In genomic region chr20:44609511-44610312, GRCh38 we compare ENCODE assay signal across 1 cellular context.
TF ChIP-seq lines count a peak whose summit lies in the region.

No MANE protein-coding gene starts in this region.

TF ChIP-seq in GM12878, 131 proteins besides CTCF, POLR2A, EP300 and RAD21 (continued from another document and continues in another):
- no peak for TF ChIP-seq E2F8 (IDR thresholded peaks at IDR 0.05; ENCODE audit: low read depth, partially characterized antibody)
- no peak for TF ChIP-seq NFXL1 (IDR thresholded peaks at IDR 0.05; ENCODE audit: borderline replicate concordance)
- no peak for TF ChIP-seq SUZ12 (IDR thresholded peaks at IDR 0.05; ENCODE audit: unreplicated experiment)
- TF ChIP-seq SP1 (IDR thresholded peaks at IDR 0.05; ENCODE audit: low read depth, low read length): peak; percentile 7
- no peak for TF ChIP-seq CBFB (IDR thresholded peaks at IDR 0.05; ENCODE audit: low read depth)
- TF ChIP-seq E2F4 (IDR thresholded peaks at IDR 0.05; ENCODE audit: low read depth, low read length): no peak
- no peak for TF ChIP-seq MTA2 (IDR thresholded peaks at IDR 0.05; ENCODE audit: low read depth)
- TF ChIP-seq ZSCAN29 (IDR thresholded peaks at IDR 0.05): no peak
- TF ChIP-seq LARP7 (IDR thresholded peaks at IDR 0.05): peak; percentile 31; the same call in 1 of the 2 replicates
- TF ChIP-seq PBX3 (IDR thresholded peaks at IDR 0.05; ENCODE audit: insufficient replicate concordance, low read depth, low read length): no peak
- no peak for TF ChIP-seq TCF3 (IDR thresholded peaks at IDR 0.05; ENCODE audit: borderline replicate concordance, insufficient read depth, low read depth, low read length)
- no peak for TF ChIP-seq ZBTB4 (CRISPR knock-in tag; IDR thresholded peaks at IDR 0.05)
- no peak for TF ChIP-seq SREBF1 (IDR thresholded peaks at IDR 0.05; ENCODE audit: low read length)
- TF ChIP-seq MAX (IDR thresholded peaks at IDR 0.05; ENCODE audit: low read depth, low read length): no peak
- TF ChIP-seq USF1 (IDR thresholded peaks at IDR 0.05; ENCODE audit: borderline replicate concordance, extremely low read length, insufficient read depth, low read depth, low read length): no peak
- no peak for TF ChIP-seq SKIL (IDR thresholded peaks at IDR 0.05; ENCODE audit: low read depth, poor library complexity, severe bottlenecking)
- no peak for TF ChIP-seq SIN3A (IDR thresholded peaks at IDR 0.05; ENCODE audit: low read depth, low read length)
- no peak for TF ChIP-seq SREBF2 (IDR thresholded peaks at IDR 0.05; ENCODE audit: low read length)
- TF ChIP-seq RELA (IDR thresholded peaks at IDR 0.05; ENCODE audit: borderline replicate concordance, partially characterized antibody): peak; percentile 13
- no peak for TF ChIP-seq EZH2 (IDR thresholded peaks at IDR 0.05; ENCODE audit: borderline replicate concordance, control insufficient read depth, low read depth, low read length)
- TF ChIP-seq NFYA (IDR thresholded peaks at IDR 0.05; ENCODE audit: borderline replicate concordance, low read depth, low read length): no peak
- TF ChIP-seq ZNF207 (IDR thresholded peaks at IDR 0.05; ENCODE audit: borderline replicate concordance): no peak; the same call in 1 of the 2 replicates
- TF ChIP-seq TBL1XR1 (IDR thresholded peaks at IDR 0.05; ENCODE audit: low read depth, low read length): 0 out of 2 replicates have a peak, but pooled peaks have one; percentile 21
- TF ChIP-seq KAT2A (conservative IDR thresholded peaks at IDR 0.05; ENCODE audit: control insufficient read depth, low read depth, low read length): no peak
- no peak for TF ChIP-seq ATF2 (IDR thresholded peaks at IDR 0.05; ENCODE audit: low read length)
- TF ChIP-seq GATAD2B (conservative IDR thresholded peaks at IDR 0.05; ENCODE audit: low read depth): peak; percentile 46; the same call in 1 of the 2 replicates
- TF ChIP-seq BACH1 (IDR thresholded peaks at IDR 0.05; ENCODE audit: borderline replicate concordance): 0 out of 2 replicates have a peak, but pooled peaks have one; percentile 25
- TF ChIP-seq HDGF (IDR thresholded peaks at IDR 0.05): peak; percentile 71; the same call in 1 of the 2 replicates
- TF ChIP-seq MEF2B (IDR thresholded peaks at IDR 0.05; ENCODE audit: partially characterized antibody, poor library complexity, severe bottlenecking): no peak
- no peak for TF ChIP-seq SRF (IDR thresholded peaks at IDR 0.05; ENCODE audit: low read depth in 2 of 2, low read length in 2 of 2)
- 0 out of 2 replicates have a peak, but pooled peaks have one; percentile 71 for TF ChIP-seq ZNF592 (IDR thresholded peaks at IDR 0.05)
- peak; percentile 92 for TF ChIP-seq IKZF1 (conservative IDR thresholded peaks at IDR 0.05)
- no peak for TF ChIP-seq DPF2 (IDR thresholded peaks at IDR 0.05)
- TF ChIP-seq RELB (IDR thresholded peaks at IDR 0.05; ENCODE audit: low read depth): peak; percentile 72
- TF ChIP-seq IKZF2 (IDR thresholded peaks at IDR 0.05): peak; percentile 84 to 88
- no peak for TF ChIP-seq KDM1A (IDR thresholded peaks at IDR 0.05; ENCODE audit: borderline replicate concordance)
- TF ChIP-seq NR2C1 (IDR thresholded peaks at IDR 0.05): no peak
- no peak for TF ChIP-seq ATF7 (IDR thresholded peaks at IDR 0.05; ENCODE audit: low read depth)
- no peak for TF ChIP-seq TCF7 (IDR thresholded peaks at IDR 0.05; ENCODE audit: borderline replicate concordance)
